In genomic region chr2:233832414-233832813, GRCh38 we compare ENCODE assay signal across 25 cellular contexts. TPM values are rescaled to one million over a fixed set of nuclear protein-coding genes. Genes with fewer than 3 reads are reported as not detected.
DNase-seq lines count a peak whose midpoint lies in the region; ATAC-seq, FAIRE-seq and TF ChIP-seq lines count a peak whose summit lies in the region.
"Had no signal": no experiment of that assay in that cellular context is flagged by ENCODE, and none has a peak within 500 bp of the region (broad histone marks: within the 10 kb centered on the region; RNA-seq: fewer than 3 reads in every experiment).

No MANE protein-coding gene starts in this region.

- H3K27ac ChIP-seq in HepG2 (ENCODE audit: extremely low read length, insufficient read depth, low read length) (no peak overlapping the region), right lobe of liver (no peak overlapping the region), endodermal cell (ENCODE audit: low read depth, low read length) (no peak overlapping the region)
- H3K27ac ChIP-seq: esophagus muscularis mucosa, heart left ventricle, ovary had no signal

- TF ChIP-seq RAD21 in HepG2 (CRISPR knock-in tag; IDR thresholded peaks at IDR 0.05): no peak

- H3K4me1 Mint-ChIP-seq in endodermal cell: no peaks in the 10 kb centered on the region
- H3K4me1 Mint-ChIP-seq: activated naive CD4-positive, alpha-beta T cell treated with anti-CD3 and anti-CD28 coated beads, Interleukin-2, amount 50 U/mL, for 24 hours; CD4-positive, alpha-beta memory T cell had no signal

- BruUV-seq in HepG2 (replicated peaks; lab: Mats Ljungman, UMichigan): no TSS peak

- FAIRE-seq in HepG2 (lab: Jason Lieb, UNC): no peak
- FAIRE-seq in RCC 7860 (lab: Jason Lieb, UNC): no peak
- FAIRE-seq: urothelium cell line had no signal

- H3K79me2 ChIP-seq in HepG2 (ENCODE audit: insufficient read depth, low read length): peaks cover 5% of the 10 kb centered on the region

- 89% methylated on average over 9 of the region's 9 CpGs for WGBS in HepG2 (ENCODE audit: low lambda C conversion rate)
- WGBS in right lobe of liver (ENCODE audit: insufficient coverage, low coverage, low lambda C conversion rate, missing lambda C conversion rate): 76% methylated on average over 6 of the region's 9 CpGs
- 88% methylated on average over 8 to 9 of the region's 9 CpGs for WGBS in endodermal cell (ENCODE audit: insufficient coverage in 1 of 2, insufficient read length in 1 of 2), 2 experiments

- H3K9me3 ChIP-seq in HepG2 (ENCODE audit: low read length) (no peaks in the 10 kb centered on the region), right lobe of liver (no peaks in the 10 kb centered on the region), endodermal cell (ENCODE audit: control insufficient read depth, low read length) (no peaks in the 10 kb centered on the region)
- H3K9me3 ChIP-seq: esophagus muscularis mucosa, heart left ventricle, ovary had no signal

- CTCF ChIA-PET in HepG2 (lab: Yijun Ruan, JAX; ENCODE audit: low intra/inter-chr PET ratio, low total read pairs): no interaction called here

- peak overlapping the region; percentile 44 for H3K27ac Mint-ChIP-seq in endodermal cell
- H3K27ac Mint-ChIP-seq: activated naive CD4-positive, alpha-beta T cell treated with anti-CD3 and anti-CD28 coated beads, Interleukin-2, amount 50 U/mL, for 24 hours; activated T-cell treated with anti-CD3 and anti-CD28 coated beads, Interleukin-2, amount 50 U/mL, for 72 hours; HFFc6; naive thymus-derived CD4-positive, alpha-beta T cell had no signal

- H3K9ac ChIP-seq in HepG2 (ENCODE audit: insufficient read depth, low read depth, low read length): no peak overlapping the region
- H3K9ac ChIP-seq in endodermal cell (ENCODE audit: extremely low read depth, low read length, poor library complexity, severe bottlenecking): no peak overlapping the region

- no peak overlapping the region for H3K4me3 Mint-ChIP-seq in endodermal cell
- H3K4me3 Mint-ChIP-seq: activated naive CD4-positive, alpha-beta T cell treated with anti-CD3 and anti-CD28 coated beads, Interleukin-2, amount 50 U/mL, for 24 hours; activated T-cell treated with anti-CD3 and anti-CD28 coated beads, Interleukin-2, amount 50 U/mL, for 72 hours; CD4-positive, alpha-beta memory T cell; HFFc6; naive thymus-derived CD4-positive, alpha-beta T cell had no signal

- H3K4me3 ChIP-seq in HepG2 (replicated peaks in 1 of 3; ENCODE audit: insufficient read depth in 1 of 3, low read depth in 2 of 3, low read length in 3 of 3) (no peak overlapping the region), right lobe of liver (no peak overlapping the region), endodermal cell (ENCODE audit: low read length) (no peak overlapping the region)
- H3K4me3 ChIP-seq: esophagus muscularis mucosa, heart left ventricle, ovary had no signal

- H3K27me3 ChIP-seq in HepG2 (ENCODE audit: control insufficient read depth in 1 of 2, insufficient read depth in 2 of 2, low read length in 2 of 2) (no peaks in the 10 kb centered on the region), right lobe of liver (no peaks in the 10 kb centered on the region), endodermal cell (ENCODE audit: control insufficient read depth, insufficient read depth, low read length, poor library complexity, severe bottlenecking) (no peaks in the 10 kb centered on the region)
- H3K27me3 ChIP-seq: ovary had no signal

- in situ Hi-C loops in HepG2 (cut with HindIII; ENCODE audit: extremely low pct_ligation_motif_present, low pct_unique_long_range_greater_than_20kb): loop anchor here (25.0 kb wide), 1 partner anchor 520 kb away; the partner anchor contains the start of gene SAG

- ATAC-seq in HepG2: no peak; the same call in 2 of the 3 replicates
- ATAC-seq in right lobe of liver: no peak
- ATAC-seq in sciatic nerve: no peak
- ATAC-seq in GM21381 (IDR thresholded peaks at IDR 0.05; ENCODE audit: unreplicated experiment): no peak
- ATAC-seq: activated T-cell treated with anti-CD3 and anti-CD28 coated beads, Interleukin-2, amount 50 U/mL, for 72 hours; naive thymus-derived CD4-positive, alpha-beta T cell had no signal

- H3K36me3 ChIP-seq in HepG2 (replicated peaks in 1 of 2; ENCODE audit: control insufficient read depth in 1 of 2, insufficient read depth in 2 of 2, low read length in 2 of 2): peaks cover 12 to 25% of the 10 kb centered on the region in 2 experiments
- no peaks in the 10 kb centered on the region for H3K36me3 ChIP-seq in right lobe of liver
- peaks cover 24% of the 10 kb centered on the region for H3K36me3 ChIP-seq in endodermal cell (ENCODE audit: control insufficient read depth, insufficient read depth, low read length)
- H3K36me3 ChIP-seq: esophagus muscularis mucosa, ovary had no signal

- H3K9me3 Mint-ChIP-seq in endodermal cell: no peaks in the 10 kb centered on the region
- H3K9me3 Mint-ChIP-seq: activated naive CD4-positive, alpha-beta T cell treated with anti-CD3 and anti-CD28 coated beads, Interleukin-2, amount 50 U/mL, for 24 hours; activated T-cell treated with anti-CD3 and anti-CD28 coated beads, Interleukin-2, amount 50 U/mL, for 72 hours; HFFc6 had no signal

- H2AFZ ChIP-seq in HepG2 (ENCODE audit: low read length): no peak overlapping the region

- H3K27me3 Mint-ChIP-seq in endodermal cell (ENCODE audit: insufficient read depth): no peaks in the 10 kb centered on the region
- H3K27me3 Mint-ChIP-seq: activated naive CD4-positive, alpha-beta T cell treated with anti-CD3 and anti-CD28 coated beads, Interleukin-2, amount 50 U/mL, for 24 hours; CD4-positive, alpha-beta memory T cell; naive thymus-derived CD4-positive, alpha-beta T cell had no signal

- TF ChIP-seq POLR2A in HepG2 (IDR thresholded peaks at IDR 0.05; ENCODE audit: insufficient read depth in 1 of 2, low read depth in 2 of 2, low read length in 2 of 2) (no peak), right lobe of liver (IDR thresholded peaks at IDR 0.05) (no peak)

- H3K36me3 Mint-ChIP-seq in endodermal cell (ENCODE audit: low read depth): peaks cover 21% of the 10 kb centered on the region
- H3K36me3 Mint-ChIP-seq: activated naive CD4-positive, alpha-beta T cell treated with anti-CD3 and anti-CD28 coated beads, Interleukin-2, amount 50 U/mL, for 24 hours; CD4-positive, alpha-beta memory T cell had no signal

- intact Hi-C loops in HepG2 (cut with micrococcal nuclease; ENCODE audit: unreplicated experiment) (loop anchor here (10.0 kb wide), 1 partner anchor 388 kb away; no protein-coding TSS in a partner anchor), right lobe of liver (cut with DNase I) (no loop called here), sciatic nerve (cut with DNase I) (no loop called here)

- TF ChIP-seq CTCF in HepG2 (CRISPR knock-in tag; IDR thresholded peaks at IDR 0.05) (no peak), right lobe of liver (IDR thresholded peaks at IDR 0.05) (no peak), endodermal cell (conservative IDR thresholded peaks at IDR 0.05) (no peak)

- no peak overlapping the region for H3K4me2 ChIP-seq in HepG2 (ENCODE audit: low read depth, low read length)

- no peaks in the 10 kb centered on the region for H3K4me1 ChIP-seq in HepG2 (ENCODE audit: insufficient read depth, low read length)
- peaks cover 0 to 3% (median 0%) of the 10 kb centered on the region in 4 donors for H3K4me1 ChIP-seq in right lobe of liver
- H3K4me1 ChIP-seq in endodermal cell (ENCODE audit: control insufficient read depth, insufficient read depth, low read length): no peaks in the 10 kb centered on the region
- H3K4me1 ChIP-seq: heart left ventricle had no signal

- POLR2A ChIA-PET in HepG2 (lab: Yijun Ruan, JAX): interaction anchor here (0.6 kb wide), 1 partner anchor 87 kb away, joined by 4 read pairs; no protein-coding TSS in a partner anchor

- no peaks in the 10 kb centered on the region for H4K20me1 ChIP-seq in HepG2 (ENCODE audit: insufficient read depth, low read length)

- DNase-seq in HepG2 (ENCODE audit: low spot score) (no peak), right lobe of liver (no peak), RCC 7860 (ENCODE audit: low spot score) (peak; percentile 58), endodermal cell (no peak), sciatic nerve (ENCODE audit: low spot score) (peak; percentile 14), putamen (ENCODE audit: low spot score) (no peak)
- DNase-seq in stimulated activated CD4-positive, alpha-beta T cell treated with anti-CD3 and anti-CD28 coated beads, Interleukin-4, amount 100 ng/mL, for 1 hour: no peak
- DNase-seq: activated CD4-positive, alpha-beta T cell treated with anti-CD3 and anti-CD28 coated beads for 1 hour; activated T-cell treated with anti-CD3 and anti-CD28 coated beads, Interleukin-2, amount 50 U/mL, for 72 hours; CD4-positive, alpha-beta memory T cell; effector memory CD4-positive, alpha-beta T cell; heart left ventricle; naive thymus-derived CD4-positive, alpha-beta T cell; Right ventricle myocardium superior; stimulated activated CD4-positive, alpha-beta T cell treated with anti-CD3 and anti-CD28 coated beads, Interleukin-15, amount 100 ng/mL, for 24 hours; substantia nigra had no signal

- TF ChIP-seq EP300 in HepG2 (IDR thresholded peaks at IDR 0.05; ENCODE audit: low read depth in 2 of 2, low read length in 2 of 2) (no peak), HepG2 (CRISPR knock-in tag; IDR thresholded peaks at IDR 0.05; ENCODE audit: borderline replicate concordance) (no peak)

RNA-seq across cellular contexts. Expression of gene HJURP, which starts 21.9 kb away (rescaled TPM):
- total RNA-seq in HepG2 (2016; rRNA removed; fragmentation: Illumina TruSeq; extraction: Trizol) (36.3 and 45.9 TPM in 2 replicates), right lobe of liver (1 to 10 TPM in 3 of 6 experiments, under 1 TPM in 3; 0.27 to 2.5 (median 0.89) TPM), endodermal cell (10 to 100 TPM; 39.4 to 78.9 TPM), sciatic nerve (0.71 TPM)
- total RNA-seq in HepG2 (2016; cell fraction: cytosol; rRNA removed; fragmentation: Illumina TruSeq; extraction: Trizol; ENCODE audit: low read depth): 12.1 and 14.1 TPM in 2 replicates
- 35.1 and 51.2 TPM in 2 replicates for total RNA-seq in HepG2 (2016; cell fraction: insoluble cytoplasmic fraction; rRNA removed; fragmentation: Illumina TruSeq; extraction: Trizol)
- 26.8 and 29.4 TPM in 2 replicates for total RNA-seq in HepG2 (2016; cell fraction: membrane; rRNA removed; fragmentation: Illumina TruSeq; extraction: Trizol)
- 33.4 and 36.8 TPM in 2 replicates for total RNA-seq in HepG2 (2016; cell fraction: nucleus; rRNA removed; fragmentation: Illumina TruSeq; extraction: Trizol)
- 26.0 and 43.9 TPM in 2 replicates for polyA plus RNA-seq in HepG2 (2011; rRNA removed)
- polyA plus RNA-seq in HepG2 (2011; cell fraction: cytosol; rRNA removed): 14.5 and 27.5 TPM in 2 replicates
- 39.6 and 70.3 TPM in 2 replicates for polyA plus RNA-seq in HepG2 (2011; cell fraction: nucleus; rRNA removed)
- 7.6 and 21.0 TPM in 2 replicates for polyA plus RNA-seq in HepG2 (2012)
- 2.9 and 3.6 TPM in 2 replicates for polyA plus RNA-seq in HepG2 (2016; cell fraction: cytosol; fragmentation: Illumina TruSeq; extraction: Trizol; ENCODE audit: low read depth)
- polyA plus RNA-seq in HepG2 (2016; cell fraction: insoluble cytoplasmic fraction; fragmentation: Illumina TruSeq; extraction: Trizol; ENCODE audit: low read depth): 43.4 and 45.0 TPM in 2 replicates
- polyA plus RNA-seq in HepG2 (2016; cell fraction: membrane; fragmentation: Illumina TruSeq; extraction: Trizol; ENCODE audit: low read depth): 5.8 and 7.3 TPM in 2 replicates
- 88.1 and 90.3 TPM in 2 replicates for polyA plus RNA-seq in HepG2 (2016; cell fraction: nucleus; fragmentation: Illumina TruSeq; extraction: Trizol; ENCODE audit: insufficient read depth, low read depth)
- 91.3 and 113 TPM in 2 replicates for polyA minus RNA-seq in HepG2 (2011; rRNA and poly(A)+ RNA removed; ENCODE audit: low replicate concordance)
- 17.1 and 31.6 TPM in 2 replicates for polyA minus RNA-seq in HepG2 (2011; cell fraction: cytosol; rRNA and poly(A)+ RNA removed)
- 19.5 and 34.5 TPM in 2 replicates for polyA minus RNA-seq in HepG2 (2011; cell fraction: nucleus; rRNA and poly(A)+ RNA removed)
- 64.5 TPM for polyA plus RNA-seq in endodermal cell (2013, experiment 1 of 2)
- 61.4 TPM for polyA plus RNA-seq in endodermal cell (2013, experiment 2 of 2)
- polyA plus RNA-seq: aorta; CD4-positive, alpha-beta memory T cell had no signal

RNA-seq across cellular contexts. Expression of gene MROH2A, which starts 54.3 kb away (rescaled TPM):
- total RNA-seq in HepG2 (2016; rRNA removed; fragmentation: Illumina TruSeq; extraction: Trizol) (0.04 TPM in 1 of 2 replicates, not detected in the other), right lobe of liver (1 to 10 TPM in 4 of 6 experiments, under 1 TPM in 2; 0.49 to 7.6 (median 2.0) TPM), endodermal cell (not detected), sciatic nerve (not detected)
- not detected in 2 replicates for total RNA-seq in HepG2 (2016; cell fraction: cytosol; rRNA removed; fragmentation: Illumina TruSeq; extraction: Trizol; ENCODE audit: low read depth)
- not detected in 2 replicates for total RNA-seq in HepG2 (2016; cell fraction: insoluble cytoplasmic fraction; rRNA removed; fragmentation: Illumina TruSeq; extraction: Trizol)
- total RNA-seq in HepG2 (2016; cell fraction: membrane; rRNA removed; fragmentation: Illumina TruSeq; extraction: Trizol): not detected in 2 replicates
- not detected in 2 replicates for total RNA-seq in HepG2 (2016; cell fraction: nucleus; rRNA removed; fragmentation: Illumina TruSeq; extraction: Trizol)
- polyA plus RNA-seq in HepG2 (2011; rRNA removed): 0.03 and 0.07 TPM in 2 replicates
- not detected in 2 replicates for polyA plus RNA-seq in HepG2 (2011; cell fraction: cytosol; rRNA removed)
- polyA plus RNA-seq in HepG2 (2011; cell fraction: nucleus; rRNA removed): 0.03 and 0.33 TPM in 2 replicates
- not detected in 2 replicates for polyA plus RNA-seq in HepG2 (2012)
- polyA plus RNA-seq in HepG2 (2016; cell fraction: cytosol; fragmentation: Illumina TruSeq; extraction: Trizol; ENCODE audit: low read depth): not detected in 2 replicates
- polyA plus RNA-seq in HepG2 (2016; cell fraction: insoluble cytoplasmic fraction; fragmentation: Illumina TruSeq; extraction: Trizol; ENCODE audit: low read depth): not detected in 2 replicates
- polyA plus RNA-seq in HepG2 (2016; cell fraction: membrane; fragmentation: Illumina TruSeq; extraction: Trizol; ENCODE audit: low read depth): not detected in 2 replicates
- not detected in 2 replicates for polyA plus RNA-seq in HepG2 (2016; cell fraction: nucleus; fragmentation: Illumina TruSeq; extraction: Trizol; ENCODE audit: insufficient read depth, low read depth)
- polyA minus RNA-seq in HepG2 (2011; rRNA and poly(A)+ RNA removed; ENCODE audit: low replicate concordance): not detected in 2 replicates
- not detected in 2 replicates for polyA minus RNA-seq in HepG2 (2011; cell fraction: cytosol; rRNA and poly(A)+ RNA removed)
- polyA minus RNA-seq in HepG2 (2011; cell fraction: nucleus; rRNA and poly(A)+ RNA removed): 0.12 TPM in 1 of 2 replicates, not detected in the other
- polyA plus RNA-seq in endodermal cell (2013, experiment 1 of 2): not detected
- not detected for polyA plus RNA-seq in endodermal cell (2013, experiment 2 of 2)
- total RNA-seq: activated CD8-positive, alpha-beta memory T cell treated with anti-CD3 and anti-CD28 coated beads for 36 hours; activated T-cell treated with anti-CD3 and anti-CD28 coated beads, Interleukin-2, amount 50 U/mL, for 72 hours; aorta; CD4-positive, alpha-beta memory T cell; esophagus muscularis mucosa; HFFc6; naive thymus-derived CD4-positive, alpha-beta T cell; ovary; right cardiac atrium; Right ventricle myocardium superior had no signal
- polyA plus RNA-seq: aorta; CD4-positive, alpha-beta memory T cell; heart left ventricle; naive thymus-derived CD4-positive, alpha-beta T cell; ovary; right cardiac atrium had no signal

Comparison
In these comparisons a context has a peak if more than half of its experiments do, and no peak if none do; other contexts are left out.
1. DNase-seq: peak in RCC 7860 (single experiment) and sciatic nerve (single experiment); none in HepG2 (single experiment), right lobe of liver (0 of 3), endodermal cell (single experiment), putamen (single experiment) and stimulated activated CD4-positive, alpha-beta T cell treated with anti-CD3 and anti-CD28 coated beads, Interleukin-4, amount 100 ng/mL, for 1 hour (single experiment).